ENCODE assay signal across 8 cellular contexts in the genomic region with DNA sequence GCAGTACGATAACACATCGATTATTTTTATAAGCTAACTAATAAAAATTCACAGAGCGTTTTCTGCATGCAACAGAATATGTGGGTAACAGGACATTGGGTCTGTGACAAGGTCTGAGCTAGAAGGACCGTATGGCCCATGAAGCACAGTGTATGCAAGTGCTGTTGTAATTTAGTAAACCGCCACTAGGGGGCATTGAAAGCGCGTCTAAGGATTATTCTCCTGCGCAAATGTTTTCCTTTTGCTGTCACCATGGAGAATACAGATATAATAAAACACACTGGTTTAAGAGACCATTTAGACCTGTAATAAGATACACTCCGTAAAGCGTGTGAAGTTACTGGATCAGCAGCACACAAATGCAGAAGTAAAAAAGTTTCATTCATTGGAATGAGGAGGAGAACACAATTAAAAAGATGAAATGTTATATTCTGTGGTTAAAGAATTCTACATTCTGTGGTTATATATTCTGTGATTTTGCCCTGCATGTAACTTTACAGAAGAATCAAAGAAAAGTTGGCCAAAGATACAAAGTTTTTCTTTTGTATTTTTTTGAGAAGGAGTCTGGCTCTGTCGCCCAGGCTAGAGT.
A peak's percentile ranks its signal among the peaks of the same experiment; 100 is the strongest.
DNase-seq lines count a peak whose midpoint lies in the region; ATAC-seq and TF ChIP-seq lines count a peak whose summit lies in the region.

No MANE protein-coding gene starts in this region.

- H3K4me3 Mint-ChIP-seq in progenitor cell of endocrine pancreas (ENCODE audit: low read depth): no peak overlapping the region

- in situ Hi-C loops in Panc1 (cut with HindIII; ENCODE audit: low pct_unique_long_range_greater_than_20kb, low sequenced_read_pairs): no loop called here

- peaks cover 6% of the 10 kb centered on the region for H3K36me3 Mint-ChIP-seq in progenitor cell of endocrine pancreas (ENCODE audit: insufficient read depth)

- H3K27me3 ChIP-seq in BJ (ENCODE audit: control insufficient read depth, insufficient read depth, low read length): no peaks in the 10 kb centered on the region
- no peaks in the 10 kb centered on the region for H3K27me3 ChIP-seq in Panc1 (ENCODE audit: control insufficient read depth, insufficient read depth, low read length)
- no peaks in the 10 kb centered on the region for H3K27me3 ChIP-seq in cardiac muscle cell

- intact Hi-C loops in Panc1 (cut with micrococcal nuclease; ENCODE audit: unreplicated experiment): loop anchor here (2.0 kb wide), 1 partner anchor 411 kb away; no protein-coding TSS in a partner anchor

- H3K9me3 ChIP-seq in Panc1 (ENCODE audit: control insufficient read depth, insufficient read depth, low read depth, low read length) (no peaks in the 10 kb centered on the region), cardiac muscle cell (ENCODE audit: low read depth) (no peaks in the 10 kb centered on the region)

- H3K4me1 ChIP-seq in Panc1 (ENCODE audit: control insufficient read depth, insufficient read depth, low read length) (peaks cover 7% of the 10 kb centered on the region), cardiac muscle cell (ENCODE audit: low read depth) (no peaks in the 10 kb centered on the region)

- DNase-seq in BJ (ENCODE audit: low read depth) (peak; percentile 57), GM19240 (ENCODE audit: insufficient read length, low spot score) (peak; percentile 36), Panc1 (ENCODE audit: low read depth, low spot score) (peak; percentile 51), cardiac muscle cell (ENCODE audit: low read depth in 1 of 2, low spot score in 1 of 2) (peak; percentile 84 to 86), progenitor cell of endocrine pancreas (ENCODE audit: low spot score, unreplicated experiment) (peak; percentile 50)
- peak; percentile 24 for DNase-seq in activated naive CD4-positive, alpha-beta T cell treated with anti-CD3 and anti-CD28 coated beads, Interleukin-2, amount 50 U/mL, for 16 hours

- BruUV-seq in Panc1 (replicated peaks; lab: Mats Ljungman, UMichigan): TSS peak; percentile 25

- peaks cover 11% of the 10 kb centered on the region for H3K4me1 Mint-ChIP-seq in progenitor cell of endocrine pancreas (ENCODE audit: low read depth)

- H3K36me3 ChIP-seq in BJ (ENCODE audit: control insufficient read depth, insufficient read depth, low read length) (no peaks in the 10 kb centered on the region), Panc1 (ENCODE audit: control insufficient read depth, insufficient read depth, low read length) (no peaks in the 10 kb centered on the region), cardiac muscle cell (no peaks in the 10 kb centered on the region)

- CTCF ChIA-PET in BJ (lab: Yijun Ruan, JAX): interaction anchor here (0.5 to 3.0 kb wide), 21 partner anchors 9 to 1791 kb away, joined by 3 to 36 read pairs (median 4); a partner anchor contains a TSS
- CTCF ChIA-PET in Panc1 (lab: Charles Lee): interaction anchor here (0.5 to 1.5 kb wide), 10 partner anchors 13 to 892 kb away, joined by 3 to 8 read pairs (median 4); no protein-coding TSS in a partner anchor

- peak; percentile 82 for TF ChIP-seq CTCF in BJ (IDR thresholded peaks at IDR 0.05; ENCODE audit: insufficient read depth, low read depth, low read length)
- peak; percentile 78 for TF ChIP-seq CTCF in LNCAP (IDR thresholded peaks at IDR 0.05)
- peak; percentile 90 for TF ChIP-seq CTCF in Panc1 (IDR thresholded peaks at IDR 0.05)
- TF ChIP-seq CTCF in cardiac muscle cell (IDR thresholded peaks at IDR 0.05; ENCODE audit: low read depth, low read length): peak; percentile 82
- TF ChIP-seq CTCF in progenitor cell of endocrine pancreas (IDR thresholded peaks at IDR 0.05; ENCODE audit: unreplicated experiment): peak; percentile 88

- POLR2A ChIA-PET in BJ (lab: Charles Lee) (no interaction called here), Panc1 (lab: Charles Lee) (no interaction called here)

- no peak overlapping the region for H3K27ac Mint-ChIP-seq in progenitor cell of endocrine pancreas

- no peak overlapping the region for H3K4me3 ChIP-seq in BJ (ENCODE audit: low read depth, low read length)
- H3K4me3 ChIP-seq in Panc1 (ENCODE audit: low read depth in 2 of 2, low read length in 2 of 2): no peak overlapping the region
- no peak overlapping the region for H3K4me3 ChIP-seq in cardiac muscle cell

- ATAC-seq in Panc1 (peak; percentile 92), HG03571 (IDR thresholded peaks at IDR 0.05; ENCODE audit: unreplicated experiment) (no peak)

- H3K9me3 Mint-ChIP-seq in progenitor cell of endocrine pancreas (ENCODE audit: low read depth): no peaks in the 10 kb centered on the region

- H3K27me3 Mint-ChIP-seq in progenitor cell of endocrine pancreas: no peaks in the 10 kb centered on the region

- no peak overlapping the region for H3K27ac ChIP-seq in Panc1 (ENCODE audit: low read length)
- H3K27ac ChIP-seq in cardiac muscle cell: no peak overlapping the region

Comparison
In these comparisons a context has a peak if more than half of its experiments do, and no peak if none do; other contexts are left out.
1. DNase-seq: peak in every context shown above with its lines; median percentile 85 in cardiac muscle cell; 57 in BJ; 51 in Panc1; 50 in progenitor cell of endocrine pancreas; 36 in GM19240; 24 in activated naive CD4-positive, alpha-beta T cell treated with anti-CD3 and anti-CD28 coated beads, Interleukin-2, amount 50 U/mL, for 16 hours.